ENCODE assay signal across 8 cellular contexts in genomic region chr5:107571621-107572489, GRCh38.
DNase-seq lines count a peak whose midpoint lies in the region; ATAC-seq, FAIRE-seq and TF ChIP-seq lines count a peak whose summit lies in the region.

No MANE protein-coding gene starts in this region.

- H3K9me3 ChIP-seq in mucosa of descending colon = no peaks in the 10 kb centered on the region

- peaks cover 12% of the 10 kb centered on the region for H3K4me1 ChIP-seq in mucosa of descending colon (ENCODE audit: low read depth)

- intact Hi-C loops in mucosa of descending colon (cut with DNase I, micrococcal nuclease) = no loop called here

- DNase-seq in Caki2 (ENCODE audit: low read depth) = peak; percentile 97
- peak; percentile 72 for DNase-seq in HTR-8/SVneo (ENCODE audit: insufficient read length, low spot score)
- DNase-seq in NOMO-1 treated with DMSO at 0.1 percent for 48 hours (lab: John Stamatoyannopoulos, UW; ENCODE audit: unreplicated experiment) = peak; percentile 87
- DNase-seq in activated CD8-positive, alpha-beta memory T cell treated with anti-CD3 and anti-CD28 coated beads, Interleukin-2, amount 50 U/mL, for 4 hours = peak; percentile 87
- DNase-seq in epithelial cell of esophagus (ENCODE audit: low read depth) = peak; percentile 99
- peak; percentile 93 to 99 (median 98) for DNase-seq in mucosa of descending colon
- peak; percentile 79 to 84 for DNase-seq in stimulated activated CD8-positive, alpha-beta memory T cell treated with anti-CD3 and anti-CD28 coated beads, Interleukin-2, amount 100 ng/mL, for 48 hours (ENCODE audit: low read depth in 2 of 2)

- no peaks in the 10 kb centered on the region for H3K36me3 ChIP-seq in mucosa of descending colon (ENCODE audit: low read depth)

- ATAC-seq in GM21390 (IDR thresholded peaks at IDR 0.05; ENCODE audit: unreplicated experiment) = peak; percentile 54
- ATAC-seq in mucosa of descending colon = peak; percentile 97

- H3K4me3 ChIP-seq in epithelial cell of esophagus (ENCODE audit: low read length) (peak overlapping the region; percentile 35), mucosa of descending colon (peak overlapping the region; percentile 3)

- TF ChIP-seq CTCF in epithelial cell of esophagus (IDR thresholded peaks at IDR 0.05; ENCODE audit: insufficient read depth, low read depth, low read length, missing control alignments) = peak; percentile 93
- TF ChIP-seq CTCF in mucosa of descending colon (IDR thresholded peaks at IDR 0.05) = peak; percentile 92

- in situ Hi-C loops in Caki2 (cut with HindIII; ENCODE audit: low pct_unique_long_range_greater_than_20kb, low sequenced_read_pairs) = loop anchor here (10.0 kb wide), 1 partner anchor 93 kb away; no protein-coding TSS in a partner anchor

- peak; percentile 38 for FAIRE-seq in HTR-8/SVneo (lab: Jason Lieb, UNC)

Comparison
In these comparisons a context has a peak if more than half of its experiments do, and no peak if none do; other contexts are left out.
1. Peak in every context shown above with its lines: DNase-seq, ATAC-seq and H3K4me3 ChIP-seq.